Comparison of ENCODE assay signal across 8 cellular contexts in the genomic region with DNA sequence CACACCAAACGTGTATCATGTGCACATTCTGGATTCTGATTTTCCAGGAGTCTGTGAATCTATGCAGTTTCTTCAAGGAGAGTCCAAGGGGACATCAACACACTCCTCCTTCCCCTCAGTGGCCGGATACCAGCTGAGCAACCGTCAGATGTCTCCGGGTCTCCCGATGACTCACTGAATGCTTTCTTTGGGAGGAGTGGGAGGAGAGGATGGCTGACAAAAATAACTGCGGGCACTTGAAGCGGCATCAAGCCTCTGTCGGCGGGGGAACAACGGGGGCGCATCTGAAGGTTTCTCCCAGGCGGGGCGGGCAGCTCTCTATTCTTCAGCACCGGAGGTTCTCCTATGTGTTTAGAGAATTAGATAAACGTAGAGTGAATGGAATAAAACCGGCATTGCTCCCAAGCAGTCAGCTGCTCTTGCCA. TPM values are rescaled to one million over a fixed set of nuclear protein-coding genes. Genes with fewer than 3 reads are reported as not detected.
DNase-seq lines count a peak whose midpoint lies in the region; ATAC-seq, FAIRE-seq and TF ChIP-seq lines count a peak whose summit lies in the region.

No MANE protein-coding gene starts in this region.

- no peaks in the 10 kb centered on the region for H3K36me3 ChIP-seq in BE2C
- H3K36me3 ChIP-seq in bronchial epithelial cell (ENCODE audit: control insufficient read depth, insufficient read depth, low read length) = no peaks in the 10 kb centered on the region

- no peaks in the 10 kb centered on the region for H3K9me3 ChIP-seq in BE2C

- H3K4me1 ChIP-seq in BE2C = no peaks in the 10 kb centered on the region

- H3K4me1 Mint-ChIP-seq in mesothelial cell of epicardium = peaks cover 11% of the 10 kb centered on the region

- FAIRE-seq in bronchial epithelial cell (lab: Jason Lieb, UNC) = no peak

- no peaks in the 10 kb centered on the region for H3K9me3 Mint-ChIP-seq in mesothelial cell of epicardium

- DNase-seq in BE2C = peak; percentile 8
- peak; percentile 40 for DNase-seq in LoVo (ENCODE audit: low spot score)
- DNase-seq in bronchial epithelial cell (ENCODE audit: low read depth) = peak; percentile 52
- DNase-seq in mesothelial cell of epicardium (ENCODE audit: low spot score in 2 of 2, unreplicated experiment in 2 of 2) = peak in 1 of 2 experiments; percentile 47
- no peak for DNase-seq in NCI-H510A treated with DMSO at 0.1 percent for 48 hours (lab: John Stamatoyannopoulos, UW)
- DNase-seq in NCI-H774 (lab: John Stamatoyannopoulos, UW) = no peak

- peak overlapping the region; percentile 38 for H3K4me3 Mint-ChIP-seq in mesothelial cell of epicardium

- H3K36me3 Mint-ChIP-seq in mesothelial cell of epicardium = no peaks in the 10 kb centered on the region

- no peak for TF ChIP-seq CTCF in BE2C (IDR thresholded peaks at IDR 0.05; ENCODE audit: low read depth, low read length)
- TF ChIP-seq CTCF in bronchial epithelial cell (IDR thresholded peaks at IDR 0.05; ENCODE audit: insufficient read depth, low read length, severe bottlenecking) = no peak
- TF ChIP-seq CTCF in mesothelial cell of epicardium (IDR thresholded peaks at IDR 0.05; ENCODE audit: unreplicated experiment) = no peak

- H3K27me3 Mint-ChIP-seq in mesothelial cell of epicardium (ENCODE audit: low read depth) = peaks cover 24% of the 10 kb centered on the region

- H3K27ac Mint-ChIP-seq in mesothelial cell of epicardium = peak overlapping the region; percentile 10

- ATAC-seq in GM18907 (IDR thresholded peaks at IDR 0.05; ENCODE audit: unreplicated experiment) (no peak), GM18861 (IDR thresholded peaks at IDR 0.05; ENCODE audit: unreplicated experiment) (no peak)

- peak overlapping the region; percentile 19 for H3K4me3 ChIP-seq in BE2C (ENCODE audit: low read depth, low read length)
- H3K4me3 ChIP-seq in bronchial epithelial cell (ENCODE audit: low read depth, low read length) = no peak overlapping the region

- H3K27me3 ChIP-seq in BE2C (peaks cover 2% of the 10 kb centered on the region; the same call in 1 of the 2 replicates), bronchial epithelial cell (ENCODE audit: control insufficient read depth, insufficient read depth, low read length) (peaks cover 5% of the 10 kb centered on the region)

RNA-seq across cellular contexts. Expression of gene LRRC75A, which starts 24.6 kb away (rescaled TPM):
- 1.6 TPM for polyA plus RNA-seq in BE2C (2012; ENCODE audit: insufficient read depth, insufficient read length, low read depth)
- total RNA-seq in bronchial epithelial cell = 0.13 TPM in 1 of 2 replicates, not detected in the other
- total RNA-seq in mesothelial cell of epicardium = 4.0 to 4.5 TPM (median 4.3 TPM) in 3 replicates

RNA-seq across cellular contexts. Expression of gene ZNF287, which starts 52.4 kb away (rescaled TPM):
- 7.6 TPM for polyA plus RNA-seq in BE2C (2012; ENCODE audit: insufficient read depth, insufficient read length, low read depth)
- total RNA-seq in bronchial epithelial cell = 2.7 and 3.4 TPM in 2 replicates
- 11.5 to 13.9 TPM (median 13.3 TPM) in 3 replicates for total RNA-seq in mesothelial cell of epicardium

Comparison
In these comparisons a context has a peak if more than half of its experiments do, and no peak if none do; other contexts are left out.
1. DNase-seq: peak in BE2C (single experiment), LoVo (single experiment) and bronchial epithelial cell (single experiment); none in NCI-H510A treated with DMSO at 0.1 percent for 48 hours (single experiment) and NCI-H774 (single experiment).